In genomic region chr10:93680414-93681047, GRCh38 we compare ENCODE assay signal across 8 cellular contexts. TPM values are rescaled to one million over a fixed set of nuclear protein-coding genes. Genes with fewer than 3 reads are reported as not detected.
A peak's percentile ranks its signal among the peaks of the same experiment; 100 is the strongest.
DNase-seq lines count a peak whose midpoint lies in the region; ATAC-seq and TF ChIP-seq lines count a peak whose summit lies in the region.

No MANE protein-coding gene starts in this region.

- no peak for TF ChIP-seq POLR2A in sigmoid colon (IDR thresholded peaks at IDR 0.05)

- H3K27ac ChIP-seq in brain microvascular endothelial cell (no peak overlapping the region), sigmoid colon (no peak overlapping the region)

- H3K36me3 ChIP-seq in brain microvascular endothelial cell (replicated peaks) (peaks cover 8% of the 10 kb centered on the region), sigmoid colon (peaks cover 0 to 74% (median 5%) of the 10 kb centered on the region in 4 donors)

- 59 to 77% methylated on average over 4 of the region's 4 CpGs for WGBS in sigmoid colon, 2 donors

- peak; percentile 33 to 48 for DNase-seq in NCI-H2081 (lab: John Stamatoyannopoulos, UW)
- no peak for DNase-seq in NCI-H2081 treated with DMSO at 0.1 percent for 48 hours (lab: John Stamatoyannopoulos, UW)
- peak; percentile 0 for DNase-seq in NCI-H2196 treated with DMSO at 0.1 percent for 48 hours (lab: John Stamatoyannopoulos, UW; ENCODE audit: unreplicated experiment)
- peak; percentile 28 for DNase-seq in brain microvascular endothelial cell
- peak; percentile 52 for DNase-seq in medulla oblongata (ENCODE audit: extremely low spot score)
- DNase-seq in activated CD4-positive, CD25-positive, alpha-beta regulatory T cell treated with anti-CD3 and anti-CD28 coated beads, Interleukin-2, amount 50 U/mL, for 72 hours = no peak
- DNase-seq in sigmoid colon = no peak

- no peaks in the 10 kb centered on the region for H3K27me3 ChIP-seq in brain microvascular endothelial cell (replicated peaks)
- H3K27me3 ChIP-seq in sigmoid colon = no peaks in the 10 kb centered on the region

- in situ Hi-C loops in brain microvascular endothelial cell (cut with HindIII; ENCODE audit: low pct_ligation_motif_present, low sequenced_read_pairs) = no loop called here

- no peaks in the 10 kb centered on the region for H3K9me3 ChIP-seq in sigmoid colon

- TF ChIP-seq CTCF in brain microvascular endothelial cell (IDR thresholded peaks at IDR 0.05; ENCODE audit: low read depth, low read length, missing control alignments) (peak; percentile 38), sigmoid colon (IDR thresholded peaks at IDR 0.05) (no peak)

- no peaks in the 10 kb centered on the region for H3K4me1 ChIP-seq in sigmoid colon

- intact Hi-C loops in sigmoid colon (cut with DNase I) = no loop called here

- H3K4me3 ChIP-seq in brain microvascular endothelial cell (ENCODE audit: low read depth, low read length) (no peak overlapping the region), sigmoid colon (no peak overlapping the region)

- TF ChIP-seq EP300 in sigmoid colon (IDR thresholded peaks at IDR 0.05) = no peak

- no peak for ATAC-seq in HG03135 (IDR thresholded peaks at IDR 0.05; ENCODE audit: unreplicated experiment)

RNA-seq across cellular contexts. Expression of gene FRA10AC1, which starts 21.9 kb away (rescaled TPM):
- total RNA-seq in sigmoid colon = 10 to 100 TPM; 11.3 to 23.5 (median 17.3) TPM
- 10 to 100 TPM in 1 of 3 donors, 1 to 10 TPM in 2; 4.2 to 14.3 (median 5.4) TPM for polyA plus RNA-seq in sigmoid colon

Comparison
In these comparisons a context has a peak if more than half of its experiments do, and no peak if none do; other contexts are left out.
1. DNase-seq: peak in NCI-H2081 (2 of 2), NCI-H2196 treated with DMSO at 0.1 percent for 48 hours (single experiment), brain microvascular endothelial cell (single experiment) and medulla oblongata (single experiment); none in NCI-H2081 treated with DMSO at 0.1 percent for 48 hours (single experiment), activated CD4-positive, CD25-positive, alpha-beta regulatory T cell treated with anti-CD3 and anti-CD28 coated beads, Interleukin-2, amount 50 U/mL, for 72 hours (single experiment) and sigmoid colon (single experiment).